8 cellular contexts compared by ENCODE assay signal in genomic region chr16:53130193-53131049, GRCh38.
DNase-seq lines count a peak whose midpoint lies in the region; ATAC-seq and TF ChIP-seq lines count a peak whose summit lies in the region.

No MANE protein-coding gene starts in this region.

- peak overlapping the region; percentile 96 for H3K4me2 ChIP-seq in SK-N-SH

- peak overlapping the region; percentile 84 for H3K4me3 Mint-ChIP-seq in activated naive CD8-positive, alpha-beta T cell

- TF ChIP-seq POLR2A in ovary (IDR thresholded peaks at IDR 0.05), result peak; percentile 22
- peak in 1 of 2 donors; percentile 77 for TF ChIP-seq POLR2A in thyroid gland (IDR thresholded peaks at IDR 0.05)

- H3K4me1 ChIP-seq in SK-N-SH (ENCODE audit: control insufficient read depth in 1 of 2, insufficient read depth in 2 of 2, low read depth in 1 of 2, low read length in 1 of 2) (peaks cover 9 to 14% of the 10 kb centered on the region in 2 experiments; a peak in 3 of 4 replicates), ovary (ENCODE audit: insufficient read depth) (no peaks in the 10 kb centered on the region), thyroid gland (peaks cover 8 to 11% of the 10 kb centered on the region in 2 donors)

- H3K27ac Mint-ChIP-seq in activated naive CD8-positive, alpha-beta T cell, result no peak overlapping the region

- POLR2A ChIA-PET in SK-N-SH (lab: Yijun Ruan, JAX), result interaction anchor here (0.7 to 2.1 kb wide), 6 partner anchors 11 to 76 kb away, joined by 3 to 16 read pairs (median 5); partner anchors contain the start of gene CHD9

- peak overlapping the region; percentile 72 for H2AFZ ChIP-seq in SK-N-SH (ENCODE audit: low read depth)

- H3F3A ChIP-seq in SK-N-SH (replicated peaks; ENCODE audit: insufficient read depth), result peaks cover 25% of the 10 kb centered on the region

- H3K36me3 Mint-ChIP-seq in activated naive CD8-positive, alpha-beta T cell, result no peaks in the 10 kb centered on the region

- no peaks in the 10 kb centered on the region for H3K9me2 ChIP-seq in SK-N-SH

- DNase-seq in GM12864 (ENCODE audit: low read depth) (peak; percentile 80), NCI-H1092 (lab: John Stamatoyannopoulos, UW) (peak; percentile 94), SK-N-SH (peak; percentile 99), Right ventricle myocardium inferior (ENCODE audit: missing footprints) (peak; percentile 98), ovary (peak; percentile 94 to 96 (median 95)), thyroid gland (peak; percentile 98)

- TF ChIP-seq RAD21 in SK-N-SH (IDR thresholded peaks at IDR 0.05; ENCODE audit: low read length), result peak; percentile 70

- H3K27me3 Mint-ChIP-seq in activated naive CD8-positive, alpha-beta T cell, result no peaks in the 10 kb centered on the region

- intact Hi-C loops in Right ventricle myocardium inferior (cut with DNase I) (loop anchor here (1.0 kb wide), 3 partner anchors 31 to 78 kb away; no protein-coding TSS in a partner anchor), ovary (cut with DNase I) (loop anchor here in 2 of 4 donors (2.0 to 5.0 kb wide), 4 partner anchors 33 to 76 kb away; partner anchors contain the start of gene CHD9 (in 2 of the 2)), thyroid gland (cut with DNase I) (no loop called here)

- H3K9me3 ChIP-seq in SK-N-SH (no peaks in the 10 kb centered on the region), ovary (no peaks in the 10 kb centered on the region), thyroid gland (no peaks in the 10 kb centered on the region)

- H3K4me3 ChIP-seq in GM12864 (ENCODE audit: low read depth, low read length), result peak overlapping the region; percentile 84
- H3K4me3 ChIP-seq in SK-N-SH (ENCODE audit: low read depth in 2 of 2, low read length in 1 of 2), result peak overlapping the region; percentile 68 to 83
- H3K4me3 ChIP-seq in ovary, result peak overlapping the region; percentile 81
- H3K4me3 ChIP-seq in thyroid gland (replicated peaks in 1 of 3), result peak overlapping the region; percentile 72 to 81 (median 75)

- WGBS in SK-N-SH (ENCODE audit: low lambda C conversion rate), result under 1% methylated on average over 22 of the region's 109 CpGs
- 0 to 1% (median 1%) methylated on average over 40 to 109 of the region's 109 CpGs for WGBS in ovary, 3 donors
- 0 to 2% methylated on average over 4 to 27 of the region's 109 CpGs for WGBS in thyroid gland, 2 donors

- H3K27ac ChIP-seq in SK-N-SH (ENCODE audit: low read depth in 2 of 2, low read length in 1 of 2) (peak overlapping the region; percentile 86 to 91), ovary (peak overlapping the region; percentile 56 to 91), thyroid gland (peak overlapping the region; percentile 93 to 97 (median 97))

- H3K79me2 ChIP-seq in SK-N-SH (ENCODE audit: insufficient read depth), result peaks cover 63% of the 10 kb centered on the region

- H3K36me3 ChIP-seq in SK-N-SH (replicated peaks in 1 of 2; ENCODE audit: control insufficient read depth in 1 of 2, insufficient read depth in 2 of 2, low read length in 1 of 2) (peaks cover 4 to 8% of the 10 kb centered on the region in 2 experiments), ovary (no peaks in the 10 kb centered on the region), thyroid gland (no peaks in the 10 kb centered on the region)

- CTCF ChIA-PET in SK-N-SH (lab: Yijun Ruan, JAX), result interaction anchor here (0.8 to 2.6 kb wide), 15 partner anchors 9 to 374 kb away, joined by 3 to 24 read pairs (median 4); partner anchors contain the start of gene CHD9

- H3K27me3 ChIP-seq in SK-N-SH (ENCODE audit: insufficient read depth) (no peaks in the 10 kb centered on the region), ovary (no peaks in the 10 kb centered on the region), thyroid gland (no peaks in the 10 kb centered on the region)

- H3K9me3 Mint-ChIP-seq in activated naive CD8-positive, alpha-beta T cell (ENCODE audit: low read depth), result no peaks in the 10 kb centered on the region

- peaks cover 9% of the 10 kb centered on the region for H3K4me1 Mint-ChIP-seq in activated naive CD8-positive, alpha-beta T cell (ENCODE audit: low read depth)

- peaks cover 16% of the 10 kb centered on the region for H4K20me1 ChIP-seq in SK-N-SH (ENCODE audit: insufficient read depth)

- TF ChIP-seq EP300 in SK-N-SH (IDR thresholded peaks at IDR 0.05; ENCODE audit: borderline replicate concordance in 1 of 2, low read depth in 1 of 2, low read length in 1 of 2) (no peak), ovary (IDR thresholded peaks at IDR 0.05) (no peak)

- TF ChIP-seq CTCF in GM12864 (IDR thresholded peaks at IDR 0.05; ENCODE audit: low read depth, low read length, missing control alignments), result peak; percentile 58
- TF ChIP-seq CTCF in SK-N-SH (IDR thresholded peaks at IDR 0.05), result no peak; the same call in 1 of the 2 replicates
- peak; percentile 51 to 90 (median 90) for TF ChIP-seq CTCF in ovary (IDR thresholded peaks at IDR 0.05)
- peak in 4 of 6 experiments; percentile 56 to 97 (median 94) for TF ChIP-seq CTCF in thyroid gland (IDR thresholded peaks at IDR 0.05)

- ATAC-seq in HG02623 (IDR thresholded peaks at IDR 0.05; ENCODE audit: unreplicated experiment), result peak; percentile 82
- ATAC-seq in Right ventricle myocardium inferior, result peak; percentile 95

- peak overlapping the region; percentile 84 for H3K9ac ChIP-seq in SK-N-SH

TF ChIP-seq in SK-N-SH, 30 proteins besides CTCF, POLR2A, EP300 and RAD21 (continues in another document):
- TF ChIP-seq USF1 (IDR thresholded peaks at IDR 0.05; ENCODE audit: borderline replicate concordance, low read depth), result no peak
- peak; percentile 71 for TF ChIP-seq SMC3 (IDR thresholded peaks at IDR 0.05; ENCODE audit: low read depth, low read length)
- TF ChIP-seq NRF1 (IDR thresholded peaks at IDR 0.05; ENCODE audit: low read depth, low read length), result peak; percentile 29; the same call in 1 of the 2 replicates
- no peak for TF ChIP-seq USF2 (IDR thresholded peaks at IDR 0.05; ENCODE audit: borderline replicate concordance, low read depth, low read length)
- TF ChIP-seq FOXM1 (IDR thresholded peaks at IDR 0.05; ENCODE audit: low read depth), result no peak
- TF ChIP-seq GABPA (IDR thresholded peaks at IDR 0.05; ENCODE audit: low read depth), result no peak
- TF ChIP-seq REST (IDR thresholded peaks at IDR 0.05; ENCODE audit: low read depth, low read length), result no peak
- no peak for TF ChIP-seq GATA2 (CRISPR knock-in tag; IDR thresholded peaks at IDR 0.05)
- TF ChIP-seq ZBTB33 (IDR thresholded peaks at IDR 0.05; ENCODE audit: borderline replicate concordance, low read depth), result no peak
- no peak for TF ChIP-seq EZH2phosphoT487 (IDR thresholded peaks at IDR 0.05; ENCODE audit: borderline replicate concordance, low read depth)
- no peak; the same call in 1 of the 2 replicates for TF ChIP-seq SIN3A (IDR thresholded peaks at IDR 0.05; ENCODE audit: borderline replicate concordance, low read depth, low read length)

Comparison
In these comparisons a context has a peak if more than half of its experiments do, and no peak if none do; other contexts are left out.
1. Peak in every context shown above with its lines: DNase-seq, ATAC-seq, H3K4me3 ChIP-seq and H3K27ac ChIP-seq.